7 cellular contexts compared by ENCODE assay signal in genomic region chr10:110803239-110803593, GRCh38.
DNase-seq lines count a peak whose midpoint lies in the region; ATAC-seq lines count a peak whose summit lies in the region.

No MANE protein-coding gene starts in this region.

- peak overlapping the region; percentile 83 for H3K27ac Mint-ChIP-seq in activated T-helper 17 cell treated with anti-CD3 and anti-CD28 coated beads, Interleukin-2, amount 50 U/mL, for 72 hours
- peak overlapping the region; percentile 21 for H3K27ac Mint-ChIP-seq in stimulated activated effector memory CD8-positive, alpha-beta T cell treated with anti-CD3 and anti-CD28 coated beads, Interleukin-12 subunit alpha, Interleukin-12 subunit beta, amount 100 ng/mL, for 72 hours

- H3K9me3 Mint-ChIP-seq in activated T-helper 17 cell treated with anti-CD3 and anti-CD28 coated beads, Interleukin-2, amount 50 U/mL, for 72 hours = no peaks in the 10 kb centered on the region
- no peaks in the 10 kb centered on the region for H3K9me3 Mint-ChIP-seq in stimulated activated effector memory CD8-positive, alpha-beta T cell treated with anti-CD3 and anti-CD28 coated beads, Interleukin-12 subunit alpha, Interleukin-12 subunit beta, amount 100 ng/mL, for 72 hours

- DNase-seq in stimulated activated effector memory CD8-positive, alpha-beta T cell treated with anti-CD3 and anti-CD28 coated beads, Interleukin-12 subunit alpha, Interleukin-12 subunit beta, amount 100 ng/mL, for 72 hours (ENCODE audit: low spot score in 2 of 2) = no peak
- no peak for DNase-seq in COLO668 (lab: John Stamatoyannopoulos, UW; ENCODE audit: unreplicated experiment)
- DNase-seq in head of caudate nucleus = no peak
- DNase-seq in NCI-H510A (lab: John Stamatoyannopoulos, UW) = no peak

- H3K36me3 Mint-ChIP-seq in activated T-helper 17 cell treated with anti-CD3 and anti-CD28 coated beads, Interleukin-2, amount 50 U/mL, for 72 hours (ENCODE audit: low read depth) = no peaks in the 10 kb centered on the region
- H3K36me3 Mint-ChIP-seq in stimulated activated effector memory CD8-positive, alpha-beta T cell treated with anti-CD3 and anti-CD28 coated beads, Interleukin-12 subunit alpha, Interleukin-12 subunit beta, amount 100 ng/mL, for 72 hours = no peaks in the 10 kb centered on the region

- ATAC-seq in GM19043 (IDR thresholded peaks at IDR 0.05; ENCODE audit: low read depth, unreplicated experiment) = peak; percentile 72
- ATAC-seq in HG02884 (IDR thresholded peaks at IDR 0.05; ENCODE audit: unreplicated experiment) = peak; percentile 62
- ATAC-seq in activated T-helper 17 cell treated with anti-CD3 and anti-CD28 coated beads, Interleukin-2, amount 50 U/mL, for 72 hours (replicated peaks) = no peak
- ATAC-seq in stimulated activated effector memory CD8-positive, alpha-beta T cell treated with anti-CD3 and anti-CD28 coated beads, Interleukin-12 subunit alpha, Interleukin-12 subunit beta, amount 100 ng/mL, for 72 hours = no peak

- H3K4me3 Mint-ChIP-seq in activated T-helper 17 cell treated with anti-CD3 and anti-CD28 coated beads, Interleukin-2, amount 50 U/mL, for 72 hours = peak overlapping the region; percentile 67
- H3K4me3 Mint-ChIP-seq in stimulated activated effector memory CD8-positive, alpha-beta T cell treated with anti-CD3 and anti-CD28 coated beads, Interleukin-12 subunit alpha, Interleukin-12 subunit beta, amount 100 ng/mL, for 72 hours = peak overlapping the region; percentile 25

- intact Hi-C loops in head of caudate nucleus (cut with DNase I) = no loop called here

- H3K27me3 Mint-ChIP-seq in activated T-helper 17 cell treated with anti-CD3 and anti-CD28 coated beads, Interleukin-2, amount 50 U/mL, for 72 hours = no peaks in the 10 kb centered on the region

- H3K4me1 Mint-ChIP-seq in activated T-helper 17 cell treated with anti-CD3 and anti-CD28 coated beads, Interleukin-2, amount 50 U/mL, for 72 hours = peaks cover 19% of the 10 kb centered on the region
- peaks cover 44% of the 10 kb centered on the region for H3K4me1 Mint-ChIP-seq in stimulated activated effector memory CD8-positive, alpha-beta T cell treated with anti-CD3 and anti-CD28 coated beads, Interleukin-12 subunit alpha, Interleukin-12 subunit beta, amount 100 ng/mL, for 72 hours

Comparison
In these comparisons a context has a peak if more than half of its experiments do, and no peak if none do; other contexts are left out.
1. ATAC-seq: peak in GM19043 (single experiment) and HG02884 (single experiment); none in activated T-helper 17 cell treated with anti-CD3 and anti-CD28 coated beads, Interleukin-2, amount 50 U/mL, for 72 hours (single experiment) and stimulated activated effector memory CD8-positive, alpha-beta T cell treated with anti-CD3 and anti-CD28 coated beads, Interleukin-12 subunit alpha, Interleukin-12 subunit beta, amount 100 ng/mL, for 72 hours (single experiment).